17 cellular contexts compared by ENCODE assay signal in the genomic region with DNA sequence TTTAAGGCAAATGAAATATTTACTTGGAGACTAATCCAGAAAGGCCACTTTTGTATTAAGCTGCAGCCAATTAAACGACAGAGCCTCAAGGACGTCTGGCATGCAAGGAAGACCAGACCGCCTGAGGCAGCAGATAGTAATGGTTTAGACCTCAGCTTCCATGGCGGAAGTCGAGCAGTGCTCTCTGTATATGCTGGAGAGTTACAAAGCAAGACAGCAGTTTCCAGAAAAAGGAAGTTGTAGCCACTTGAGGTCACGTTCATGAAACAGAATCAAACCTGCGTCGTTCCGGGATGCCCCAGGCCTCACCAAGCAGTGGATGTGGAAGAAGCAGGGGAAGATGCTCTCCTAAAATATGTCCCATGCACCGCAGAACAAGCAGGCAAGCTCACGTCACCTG.
A peak's percentile ranks its signal among the peaks of the same experiment; 100 is the strongest.
DNase-seq lines count a peak whose midpoint lies in the region; ATAC-seq, FAIRE-seq and TF ChIP-seq lines count a peak whose summit lies in the region.
"Had no signal": no experiment of that assay in that cellular context is flagged by ENCODE, and none has a peak within 500 bp of the region (broad histone marks: within the 10 kb centered on the region; RNA-seq: fewer than 3 reads in every experiment).

No MANE protein-coding gene starts in this region.

- ATAC-seq in GM21447 (IDR thresholded peaks at IDR 0.05; ENCODE audit: unreplicated experiment) (no peak), GM18861 (IDR thresholded peaks at IDR 0.05; ENCODE audit: unreplicated experiment) (no peak)
- ATAC-seq: HepG2 had no signal

- DNase-seq in CD1c-positive myeloid dendritic cell (ENCODE audit: extremely low spot score): peak; percentile 50
- no peak for DNase-seq in D721Med (ENCODE audit: insufficient read length, low spot score)
- peak; percentile 70 for DNase-seq in NOMO-1 treated with DMSO at 0.1 percent for 48 hours (lab: John Stamatoyannopoulos, UW; ENCODE audit: unreplicated experiment)
- DNase-seq in foreskin melanocyte: peak; percentile 82
- no peak for DNase-seq in NCI-H1694 treated with DMSO at 0.1 percent for 48 hours (lab: John Stamatoyannopoulos, UW)
- DNase-seq in NCI-H748 treated with DMSO at 0.1 percent for 48 hours (lab: John Stamatoyannopoulos, UW): no peak
- DNase-seq: ACHN, MM.1S, NCI-H1436 treated with DMSO at 0.1 percent for 48 hours, NCI-H2107, NCI-H446, SHP77 treated with DMSO at 0.1 percent for 48 hours had no signal

- no peak for TF ChIP-seq CTCF in D721Med (IDR thresholded peaks at IDR 0.05; ENCODE audit: insufficient read depth, missing control alignments)

- FAIRE-seq in D721Med (lab: Jason Lieb, UNC): peak; percentile 55
- FAIRE-seq: H54, HepG2, RCC 7860 had no signal

Comparison
In these comparisons a context has a peak if more than half of its experiments do, and no peak if none do; other contexts are left out.
1. DNase-seq: peak in CD1c-positive myeloid dendritic cell (single experiment), NOMO-1 treated with DMSO at 0.1 percent for 48 hours (single experiment) and foreskin melanocyte (single experiment); none in D721Med (single experiment), NCI-H1694 treated with DMSO at 0.1 percent for 48 hours (single experiment) and NCI-H748 treated with DMSO at 0.1 percent for 48 hours (single experiment).